Comparison of ENCODE assay signal across 16 cellular contexts in the genomic region with DNA sequence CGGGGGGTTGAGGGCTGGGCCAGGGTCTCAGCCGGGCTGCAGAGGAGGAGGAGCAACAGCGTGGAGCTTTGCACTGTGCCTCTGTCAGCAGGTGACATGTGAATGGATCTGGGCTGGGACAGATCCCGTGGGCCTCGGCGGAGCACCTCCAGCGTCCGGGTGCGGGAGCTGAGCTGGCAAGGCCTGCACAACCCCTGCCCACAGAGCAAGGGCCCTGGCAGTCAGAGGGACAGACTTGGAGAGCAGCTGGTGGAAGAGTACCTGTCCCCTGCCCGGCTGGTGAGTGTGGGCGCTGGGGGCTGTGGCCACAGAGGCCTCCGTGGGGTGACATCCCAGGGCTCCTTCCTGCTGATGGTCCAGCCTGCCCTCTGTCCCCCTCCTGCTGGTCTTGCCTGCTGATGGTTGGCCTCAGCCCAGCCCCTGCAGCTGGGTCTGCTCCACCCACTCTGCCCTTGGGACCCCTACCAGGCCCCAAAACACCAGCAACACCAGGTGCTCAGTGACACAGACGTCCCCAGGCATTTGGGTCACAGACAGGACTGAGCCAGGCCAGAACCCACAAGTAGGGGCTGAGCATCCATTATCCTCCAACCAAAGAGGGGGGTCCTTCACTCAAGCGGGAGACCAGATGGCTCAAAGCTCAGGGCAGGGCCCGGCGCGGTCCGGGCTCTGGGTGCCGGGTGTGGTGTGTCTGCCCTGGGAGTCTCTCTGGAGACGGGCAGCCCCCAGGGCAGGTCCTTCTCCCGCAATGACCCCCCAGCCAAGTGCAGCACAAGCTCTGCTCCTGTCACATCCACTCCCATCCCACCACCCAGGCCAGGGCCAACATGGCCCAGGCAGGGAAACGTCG.
"Had no signal": no experiment of that assay in that cellular context is flagged by ENCODE, and none has a peak within 500 bp of the region (broad histone marks: within the 10 kb centered on the region; RNA-seq: fewer than 3 reads in every experiment).

No MANE protein-coding gene starts in this region.

- H3K4me3 ChIP-seq: cardiac muscle cell, esophagus squamous epithelium, heart left ventricle, tibial artery had no signal

- H3K4me3 Mint-ChIP-seq: activated naive CD8-positive, alpha-beta T cell treated with anti-CD3 and anti-CD28 coated beads, Interleukin-2, amount 50 U/mL, for 24 hours; activated T-cell treated with anti-CD3 and anti-CD28 coated beads, Interleukin-2, amount 50 U/mL, for 72 hours; T-helper 2 cell treated with Interferon-gamma antibody and Interleukin-4, amounts not matched to agents 5 μg/mL and 100 μg/mL, for 36 hours had no signal

- H3K36me3 ChIP-seq: cardiac muscle cell, esophagus squamous epithelium, heart left ventricle, tibial artery had no signal

- H3K9me3 ChIP-seq: esophagus squamous epithelium, heart left ventricle, tibial artery had no signal

- H3K9me3 Mint-ChIP-seq: activated naive CD8-positive, alpha-beta T cell treated with anti-CD3 and anti-CD28 coated beads, Interleukin-2, amount 50 U/mL, for 24 hours; activated T-cell treated with anti-CD3 and anti-CD28 coated beads, Interleukin-2, amount 50 U/mL, for 72 hours; naive thymus-derived CD4-positive, alpha-beta T cell; T-helper 2 cell treated with Interferon-gamma antibody and Interleukin-4, amounts not matched to agents 5 μg/mL and 100 μg/mL, for 36 hours had no signal

- H3K27ac Mint-ChIP-seq: activated naive CD8-positive, alpha-beta T cell treated with anti-CD3 and anti-CD28 coated beads, Interleukin-2, amount 50 U/mL, for 24 hours; activated T-cell treated with anti-CD3 and anti-CD28 coated beads, Interleukin-2, amount 50 U/mL, for 72 hours; naive thymus-derived CD4-positive, alpha-beta T cell; T-helper 2 cell treated with Interferon-gamma antibody and Interleukin-4, amounts not matched to agents 5 μg/mL and 100 μg/mL, for 36 hours had no signal

- ATAC-seq: activated naive CD8-positive, alpha-beta T cell treated with anti-CD3 and anti-CD28 coated beads, Interleukin-2, amount 50 U/mL, for 24 hours; activated T-cell treated with anti-CD3 and anti-CD28 coated beads, Interleukin-2, amount 50 U/mL, for 72 hours; heart left ventricle; naive thymus-derived CD4-positive, alpha-beta T cell had no signal

- H3K27me3 Mint-ChIP-seq: activated naive CD8-positive, alpha-beta T cell treated with anti-CD3 and anti-CD28 coated beads, Interleukin-2, amount 50 U/mL, for 24 hours; naive thymus-derived CD4-positive, alpha-beta T cell had no signal

- H3K27ac ChIP-seq: cardiac muscle cell, esophagus squamous epithelium, heart left ventricle, tibial artery had no signal

- H3K27me3 ChIP-seq: cardiac muscle cell, esophagus squamous epithelium had no signal

- FAIRE-seq: colon, islet of Langerhans had no signal

- DNase-seq: activated CD4-positive, alpha-beta T cell treated with anti-CD3 and anti-CD28 coated beads, Interleukin-2, amount 50 U/mL, for 4 hours; activated naive CD4-positive, alpha-beta T cell; activated naive CD8-positive, alpha-beta T cell treated with anti-CD3 and anti-CD28 coated beads, Interleukin-2, amount 50 U/mL, for 24 hours; activated T-cell treated with anti-CD3 and anti-CD28 coated beads, Interleukin-2, amount 50 U/mL, for 72 hours; esophagus squamous epithelium; foreskin fibroblast; naive thymus-derived CD4-positive, alpha-beta T cell; stimulated activated CD4-positive, alpha-beta T cell treated with anti-CD3 and anti-CD28 coated beads, Interleukin-15, amount 100 ng/mL, for 24 hours; stimulated activated CD4-positive, alpha-beta T cell treated with anti-CD3 and anti-CD28 coated beads, Interleukin-4, amount 100 ng/mL, for 4 hours; SW 1271; tibial artery had no signal
